In genomic region chr19:17334414-17335409, GRCh38 we compare ENCODE assay signal across 8 cellular contexts. TPM values are rescaled to one million over a fixed set of nuclear protein-coding genes. Genes with fewer than 3 reads are reported as not detected.
DNase-seq lines count a peak whose midpoint lies in the region; TF ChIP-seq lines count a peak whose summit lies in the region.

Gene ANO8 (minus strand): TSS chr19:17334855. CDS start chr19:17334670, 185 bp downstream.

- H3K36me3 ChIP-seq in BLaER1 treated with 17β-estradiol and CSF1 and Interleukin-3, amounts not matched to agents 10 nM and 100 nM = peaks cover 7 to 36% (median 15%) of the 10 kb centered on the region in 11 experiments; a peak in 18 of 22 replicates
- H3K36me3 ChIP-seq in Karpas-422 (ENCODE audit: insufficient read depth, low read length) (no peaks in the 10 kb centered on the region), Peyer's patch (no peaks in the 10 kb centered on the region), esophagus squamous epithelium (peaks cover 0 to 23% (median 0%) of the 10 kb centered on the region in 3 donors)

- peak within 1 kb of the TSS; percentile 93 for H2AFZ ChIP-seq in Karpas-422 (ENCODE audit: low read length)

- H3K4me1 ChIP-seq in BLaER1 treated with 17β-estradiol and CSF1 and Interleukin-3, amounts not matched to agents 10 nM and 100 nM = peaks cover 45 to 62% (median 57%) of the 10 kb centered on the region in 10 experiments
- H3K4me1 ChIP-seq in Karpas-422 (ENCODE audit: low read length) (peaks cover 30% of the 10 kb centered on the region), Peyer's patch (peaks cover 5 to 37% (median 15%) of the 10 kb centered on the region in 4 donors), esophagus squamous epithelium (peaks cover 38 to 66% (median 38%) of the 10 kb centered on the region in 3 donors)

- peaks cover 0 to 16% (median 4%) of the 10 kb centered on the region in 11 experiments; a peak in 9 of 22 replicates for H4K20me1 ChIP-seq in BLaER1 treated with 17β-estradiol and CSF1 and Interleukin-3, amounts not matched to agents 10 nM and 100 nM
- no peaks in the 10 kb centered on the region for H4K20me1 ChIP-seq in Karpas-422 (ENCODE audit: insufficient read depth, low read depth, low read length)

- 1 to 2% methylated on average over 22 to 34 of the region's 86 CpGs for WGBS in esophagus squamous epithelium, 2 donors

- DNase-seq in GM20000 (ENCODE audit: low spot score) = peak; percentile 96
- DNase-seq in Karpas-422 = peak; percentile 99
- peak; percentile 89 to 97 (median 95) for DNase-seq in Peyer's patch
- DNase-seq in activated T-cell treated with anti-CD3 and anti-CD28 coated beads, Interleukin-2, amount 50 U/mL, for 48 hours = peak; percentile 99
- peak; percentile 42 for DNase-seq in esophagus squamous epithelium (lab: John Stamatoyannopoulos, UW)
- DNase-seq in myocyte (ENCODE audit: low read depth) = peak; percentile 99
- peak; percentile 94 for DNase-seq in stimulated activated CD8-positive, alpha-beta memory T cell treated with anti-CD3 and anti-CD28 coated beads, Interleukin-7, amount 100 ng/mL, for 24 hours (ENCODE audit: low read depth)

- intact Hi-C loops in esophagus squamous epithelium (cut with DNase I) = no loop called here

- peaks cover 9% of the 10 kb centered on the region for H3K79me2 ChIP-seq in Karpas-422 (ENCODE audit: low read length)

- TF ChIP-seq CTCF in GM20000 (IDR thresholded peaks at IDR 0.05; ENCODE audit: extremely low read depth, missing control alignments) (no peak), Peyer's patch (IDR thresholded peaks at IDR 0.05) (no peak), esophagus squamous epithelium (IDR thresholded peaks at IDR 0.05) (peak in 1 of 6 experiments; percentile 2)

- H3K4me3 ChIP-seq in BLaER1 treated with 17β-estradiol and CSF1 and Interleukin-3, amounts not matched to agents 10 nM and 100 nM = peak within 1 kb of the TSS; percentile 75 to 92 (median 82)
- peak within 1 kb of the TSS; percentile 73 for H3K4me3 ChIP-seq in Karpas-422 (ENCODE audit: low read length)
- peak within 1 kb of the TSS; percentile 57 to 90 (median 66) for H3K4me3 ChIP-seq in Peyer's patch
- H3K4me3 ChIP-seq in esophagus squamous epithelium = peak within 1 kb of the TSS; percentile 51 to 92 (median 68)

- H3K4me2 ChIP-seq in BLaER1 treated with 17β-estradiol and CSF1 and Interleukin-3, amounts not matched to agents 10 nM and 100 nM = peak within 1 kb of the TSS; percentile 89 to 100 (median 98)
- H3K4me2 ChIP-seq in Karpas-422 (ENCODE audit: low read depth, low read length, poor library complexity, severe bottlenecking) = peak within 1 kb of the TSS; percentile 94

- peak within 1 kb of the TSS; percentile 38 to 87 (median 83); a peak in 21 of 22 replicates for H3K27ac ChIP-seq in BLaER1 treated with 17β-estradiol and CSF1 and Interleukin-3, amounts not matched to agents 10 nM and 100 nM
- H3K27ac ChIP-seq in Karpas-422 (ENCODE audit: low read length) (no peak within 1 kb of the TSS), Peyer's patch (peak within 1 kb of the TSS; percentile 38 to 82 (median 66)), esophagus squamous epithelium (peak within 1 kb of the TSS; percentile 80 to 98 (median 93))

- peak within 1 kb of the TSS; percentile 82 to 89 (median 86) for H3K9ac ChIP-seq in BLaER1 treated with 17β-estradiol and CSF1 and Interleukin-3, amounts not matched to agents 10 nM and 100 nM
- peak within 1 kb of the TSS; percentile 72 for H3K9ac ChIP-seq in Karpas-422 (ENCODE audit: low read length)

- H3K9me3 ChIP-seq in BLaER1 treated with 17β-estradiol and CSF1 and Interleukin-3, amounts not matched to agents 10 nM and 100 nM (replicated peaks in 1 of 11) = peaks cover 0 to 9% (median 6%) of the 10 kb centered on the region in 11 experiments; a peak in 13 of 22 replicates
- H3K9me3 ChIP-seq in Karpas-422 (ENCODE audit: low read length) = no peaks in the 10 kb centered on the region
- H3K9me3 ChIP-seq in Peyer's patch = no peaks in the 10 kb centered on the region
- H3K9me3 ChIP-seq in esophagus squamous epithelium = no peaks in the 10 kb centered on the region

- H3K9me2 ChIP-seq in Karpas-422 (replicated peaks; ENCODE audit: insufficient read depth, low read length) = no peaks in the 10 kb centered on the region

- H3K27me3 ChIP-seq in BLaER1 treated with 17β-estradiol and CSF1 and Interleukin-3, amounts not matched to agents 10 nM and 100 nM = peaks cover 6 to 17% (median 9%) of the 10 kb centered on the region in 11 experiments; a peak in 20 of 22 replicates
- H3K27me3 ChIP-seq in Karpas-422 (ENCODE audit: low read length) (no peaks in the 10 kb centered on the region), Peyer's patch (peaks cover 0 to under 1% of the 10 kb centered on the region in 2 donors), esophagus squamous epithelium (peaks cover 0 to 23% (median 0%) of the 10 kb centered on the region in 4 donors)

- TF ChIP-seq POLR2A in Peyer's patch (IDR thresholded peaks at IDR 0.05) (peak in 1 of 2 donors; percentile 71), esophagus squamous epithelium (IDR thresholded peaks at IDR 0.05) (peak in 2 of 4 donors; percentile 25 to 51)

RNA-seq across cellular contexts. Expression of gene ANO8, which starts in this region (rescaled TPM):
- 0.82 and 2.3 TPM in 2 replicates for total RNA-seq in Karpas-422 (2014; rRNA removed; shearing (Covaris generic); ENCODE audit: low replicate concordance)
- total RNA-seq in Peyer's patch (10 to 100 TPM; 10.3 to 18.9 (median 16.0) TPM), esophagus squamous epithelium (10 to 100 TPM in 1 of 4 donors, 1 to 10 TPM in 3; 3.8 to 19.1 (median 6.5) TPM), myocyte (8.3 and 8.7 TPM in 2 replicates)
- polyA plus RNA-seq in myocyte (2012) = 8.6 TPM

Comparison
In these comparisons a context has a peak if more than half of its experiments do, and no peak if none do; other contexts are left out.
1. DNase-seq: peak in every context shown above with its lines; median percentile 99 in Karpas-422; 99 in activated T-cell treated with anti-CD3 and anti-CD28 coated beads, Interleukin-2, amount 50 U/mL, for 48 hours; 99 in myocyte; 96 in GM20000; 95 in Peyer's patch; 94 in stimulated activated CD8-positive, alpha-beta memory T cell treated with anti-CD3 and anti-CD28 coated beads, Interleukin-7, amount 100 ng/mL, for 24 hours; 42 in esophagus squamous epithelium.